In the genomic region with DNA sequence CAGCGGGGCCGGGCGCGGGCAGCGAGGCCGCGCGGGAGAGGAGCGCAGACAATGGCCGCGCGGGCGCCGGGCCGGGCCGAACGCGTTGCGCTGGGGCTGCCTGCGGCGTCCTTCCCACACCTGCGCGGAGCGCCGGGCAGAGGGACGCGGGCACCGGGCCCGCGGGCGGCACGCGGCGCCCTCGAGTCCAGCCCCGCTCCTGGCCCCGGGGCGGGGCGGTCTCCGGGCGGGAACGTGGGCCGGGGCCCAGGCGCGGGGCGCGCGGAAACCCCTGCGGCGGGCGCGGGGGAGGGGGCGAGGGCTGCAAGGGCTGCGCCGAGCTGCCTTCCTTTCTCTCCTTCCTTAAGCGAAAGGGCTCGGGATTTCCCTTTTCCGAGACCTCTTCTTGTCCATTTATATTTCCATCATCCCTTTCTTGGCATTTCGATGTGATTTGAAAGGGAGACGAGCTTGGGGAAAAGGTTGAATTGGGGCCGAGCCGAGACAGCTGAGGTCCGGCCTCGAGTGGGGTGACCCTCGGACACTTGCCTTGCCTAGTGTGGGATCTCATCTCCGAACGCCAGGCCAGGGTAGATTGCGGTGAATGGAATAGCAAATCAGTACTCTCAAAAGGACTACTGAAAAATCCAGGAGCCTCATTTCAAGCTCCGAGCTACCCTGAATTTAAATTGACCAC, we compare ENCODE assay signal across 1 cellular context.
TF ChIP-seq lines count a peak whose summit lies in the region.

No MANE protein-coding gene starts in this region.

TF ChIP-seq in HEK293, 187 proteins besides CTCF, POLR2A, EP300 and RAD21:
- no peak for TF ChIP-seq ZNF768 (tag by site-specific recombination; IDR thresholded peaks at IDR 0.05)
- no peak for TF ChIP-seq ZNF354C (tag by site-specific recombination; IDR thresholded peaks at IDR 0.05; ENCODE audit: borderline replicate concordance, low read depth)
- TF ChIP-seq HOXD13 (CRISPR knock-in tag; IDR thresholded peaks at IDR 0.05; ENCODE audit: borderline replicate concordance): no peak
- TF ChIP-seq ZBTB8A (tag by site-specific recombination; IDR thresholded peaks at IDR 0.05): peak; percentile 34
- TF ChIP-seq ZNF341 (tag by site-specific recombination; IDR thresholded peaks at IDR 0.05; ENCODE audit: low read depth): peak; percentile 29; the same call in 1 of the 2 replicates
- no peak for TF ChIP-seq ZNF621 (tag by site-specific recombination; IDR thresholded peaks at IDR 0.05)
- TF ChIP-seq ZNF660 (tag by site-specific recombination; IDR thresholded peaks at IDR 0.05): 0 out of 2 replicates have a peak, but pooled peaks have one; percentile 38
- TF ChIP-seq ZNF274 (IDR thresholded peaks at IDR 0.05; ENCODE audit: low read length): no peak
- no peak for TF ChIP-seq ZNF274 (tag by site-specific recombination; IDR thresholded peaks at IDR 0.05; ENCODE audit: borderline replicate concordance)
- TF ChIP-seq, protein P1, sequence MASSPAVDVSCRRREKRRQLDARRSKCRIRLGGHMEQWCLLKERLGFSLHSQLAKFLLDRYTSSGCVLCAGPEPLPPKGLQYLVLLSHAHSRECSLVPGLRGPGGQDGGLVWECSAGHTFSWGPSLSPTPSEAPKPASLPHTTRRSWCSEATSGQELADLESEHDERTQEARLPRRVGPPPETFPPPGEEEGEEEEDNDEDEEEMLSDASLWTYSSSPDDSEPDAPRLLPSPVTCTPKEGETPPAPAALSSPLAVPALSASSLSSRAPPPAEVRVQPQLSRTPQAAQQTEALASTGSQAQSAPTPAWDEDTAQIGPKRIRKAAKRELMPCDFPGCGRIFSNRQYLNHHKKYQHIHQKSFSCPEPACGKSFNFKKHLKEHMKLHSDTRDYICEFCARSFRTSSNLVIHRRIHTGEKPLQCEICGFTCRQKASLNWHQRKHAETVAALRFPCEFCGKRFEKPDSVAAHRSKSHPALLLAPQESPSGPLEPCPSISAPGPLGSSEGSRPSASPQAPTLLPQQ (tag by site-specific recombination; IDR thresholded peaks at IDR 0.05): no peak
- TF ChIP-seq ZNF391 (tag by site-specific recombination; IDR thresholded peaks at IDR 0.05; ENCODE audit: borderline replicate concordance, low read depth): no peak
- TF ChIP-seq ZNF202 (tag by site-specific recombination; IDR thresholded peaks at IDR 0.05; ENCODE audit: borderline replicate concordance): no peak
- no peak for TF ChIP-seq ZNF785 (tag by site-specific recombination; IDR thresholded peaks at IDR 0.05)
- TF ChIP-seq ZNF121 (tag by site-specific recombination; IDR thresholded peaks at IDR 0.05): no peak
- TF ChIP-seq, protein P2, sequence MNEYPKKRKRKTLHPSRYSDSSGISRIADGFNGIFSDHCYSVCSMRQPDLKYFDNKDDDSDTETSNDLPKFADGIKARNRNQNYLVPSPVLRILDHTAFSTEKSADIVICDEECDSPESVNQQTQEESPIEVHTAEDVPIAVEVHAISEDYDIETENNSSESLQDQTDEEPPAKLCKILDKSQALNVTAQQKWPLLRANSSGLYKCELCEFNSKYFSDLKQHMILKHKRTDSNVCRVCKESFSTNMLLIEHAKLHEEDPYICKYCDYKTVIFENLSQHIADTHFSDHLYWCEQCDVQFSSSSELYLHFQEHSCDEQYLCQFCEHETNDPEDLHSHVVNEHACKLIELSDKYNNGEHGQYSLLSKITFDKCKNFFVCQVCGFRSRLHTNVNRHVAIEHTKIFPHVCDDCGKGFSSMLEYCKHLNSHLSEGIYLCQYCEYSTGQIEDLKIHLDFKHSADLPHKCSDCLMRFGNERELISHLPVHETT (tag by site-specific recombination; IDR thresholded peaks at IDR 0.05): no peak
- no peak for TF ChIP-seq ZNF529 (tag by site-specific recombination; IDR thresholded peaks at IDR 0.05; ENCODE audit: insufficient replicate concordance)
- peak; percentile 52; the same call in 1 of the 2 replicates for TF ChIP-seq ZNF335 (tag by site-specific recombination; conservative IDR thresholded peaks at IDR 0.05)
- TF ChIP-seq ZXDB (tag by site-specific recombination; IDR thresholded peaks at IDR 0.05): peak; percentile 44
- TF ChIP-seq SP3 (tag by site-specific recombination; IDR thresholded peaks at IDR 0.05): peak; percentile 20; the same call in 1 of the 2 replicates
- TF ChIP-seq ZNF132 (tag by site-specific recombination; IDR thresholded peaks at IDR 0.05; ENCODE audit: borderline replicate concordance): no peak
- TF ChIP-seq ZNF658 (tag by site-specific recombination; IDR thresholded peaks at IDR 0.05): no peak
- no peak for TF ChIP-seq HOXA7 (CRISPR knock-in tag; IDR thresholded peaks at IDR 0.05; ENCODE audit: borderline replicate concordance)
- TF ChIP-seq EGR2 (tag by site-specific recombination; IDR thresholded peaks at IDR 0.05; ENCODE audit: low read depth): no peak
- TF ChIP-seq PRDM1 (tag by site-specific recombination; IDR thresholded peaks at IDR 0.05): peak; percentile 83
- TF ChIP-seq ZNF112 (tag by site-specific recombination; IDR thresholded peaks at IDR 0.05): no peak
- TF ChIP-seq ZNF624 (tag by site-specific recombination; IDR thresholded peaks at IDR 0.05): no peak
- TF ChIP-seq, protein P3, sequence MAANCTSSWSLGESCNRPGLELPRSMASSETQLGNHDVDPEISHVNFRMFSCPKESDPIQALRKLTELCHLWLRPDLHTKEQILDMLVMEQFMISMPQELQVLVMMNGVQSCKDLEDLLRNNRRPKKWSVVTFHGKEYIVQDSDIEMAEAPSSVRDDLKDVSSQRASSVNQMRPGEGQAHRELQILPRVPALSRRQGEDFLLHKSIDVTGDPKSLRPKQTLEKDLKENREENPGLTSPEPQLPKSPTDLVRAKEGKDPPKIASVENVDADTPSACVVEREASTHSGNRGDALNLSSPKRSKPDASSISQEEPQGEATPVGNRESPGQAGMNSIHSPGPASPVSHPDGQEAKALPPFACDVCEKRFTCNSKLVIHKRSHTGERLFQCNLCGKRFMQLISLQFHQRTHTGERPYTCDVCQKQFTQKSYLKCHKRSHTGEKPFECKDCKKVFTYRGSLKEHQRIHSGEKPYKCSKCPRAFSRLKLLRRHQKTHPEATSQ (tag by site-specific recombination; IDR thresholded peaks at IDR 0.05): no peak
- TF ChIP-seq, protein P4, sequence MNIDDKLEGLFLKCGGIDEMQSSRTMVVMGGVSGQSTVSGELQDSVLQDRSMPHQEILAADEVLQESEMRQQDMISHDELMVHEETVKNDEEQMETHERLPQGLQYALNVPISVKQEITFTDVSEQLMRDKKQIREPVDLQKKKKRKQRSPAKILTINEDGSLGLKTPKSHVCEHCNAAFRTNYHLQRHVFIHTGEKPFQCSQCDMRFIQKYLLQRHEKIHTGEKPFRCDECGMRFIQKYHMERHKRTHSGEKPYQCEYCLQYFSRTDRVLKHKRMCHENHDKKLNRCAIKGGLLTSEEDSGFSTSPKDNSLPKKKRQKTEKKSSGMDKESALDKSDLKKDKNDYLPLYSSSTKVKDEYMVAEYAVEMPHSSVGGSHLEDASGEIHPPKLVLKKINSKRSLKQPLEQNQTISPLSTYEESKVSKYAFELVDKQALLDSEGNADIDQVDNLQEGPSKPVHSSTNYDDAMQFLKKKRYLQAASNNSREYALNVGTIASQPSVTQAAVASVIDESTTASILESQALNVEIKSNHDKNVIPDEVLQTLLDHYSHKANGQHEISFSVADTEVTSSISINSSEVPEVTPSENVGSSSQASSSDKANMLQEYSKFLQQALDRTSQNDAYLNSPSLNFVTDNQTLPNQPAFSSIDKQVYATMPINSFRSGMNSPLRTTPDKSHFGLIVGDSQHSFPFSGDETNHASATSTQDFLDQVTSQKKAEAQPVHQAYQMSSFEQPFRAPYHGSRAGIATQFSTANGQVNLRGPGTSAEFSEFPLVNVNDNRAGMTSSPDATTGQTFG (tag by site-specific recombination; IDR thresholded peaks at IDR 0.05; ENCODE audit: borderline replicate concordance): no peak
- TF ChIP-seq ZNF114 (tag by site-specific recombination; IDR thresholded peaks at IDR 0.05): no peak
- TF ChIP-seq ZSCAN23 (tag by site-specific recombination; IDR thresholded peaks at IDR 0.05): no peak
- no peak for TF ChIP-seq MYNN (tag by site-specific recombination; IDR thresholded peaks at IDR 0.05; ENCODE audit: borderline replicate concordance)
- TF ChIP-seq ZNF473 (tag by site-specific recombination; IDR thresholded peaks at IDR 0.05): no peak
- TF ChIP-seq ZBTB17 (tag by site-specific recombination; IDR thresholded peaks at IDR 0.05): peak; percentile 57; the same call in 1 of the 2 replicates
- TF ChIP-seq GLIS2 (tag by site-specific recombination; IDR thresholded peaks at IDR 0.05): peak; percentile 57; the same call in 1 of the 2 replicates
- TF ChIP-seq ZNF843 (tag by site-specific recombination; IDR thresholded peaks at IDR 0.05): no peak
- no peak for TF ChIP-seq ZNF416 (tag by site-specific recombination; IDR thresholded peaks at IDR 0.05)
- TF ChIP-seq ZNF626 (tag by site-specific recombination; IDR thresholded peaks at IDR 0.05): no peak
- TF ChIP-seq ZNF571 (tag by site-specific recombination; IDR thresholded peaks at IDR 0.05): no peak
- TF ChIP-seq, protein P5, sequence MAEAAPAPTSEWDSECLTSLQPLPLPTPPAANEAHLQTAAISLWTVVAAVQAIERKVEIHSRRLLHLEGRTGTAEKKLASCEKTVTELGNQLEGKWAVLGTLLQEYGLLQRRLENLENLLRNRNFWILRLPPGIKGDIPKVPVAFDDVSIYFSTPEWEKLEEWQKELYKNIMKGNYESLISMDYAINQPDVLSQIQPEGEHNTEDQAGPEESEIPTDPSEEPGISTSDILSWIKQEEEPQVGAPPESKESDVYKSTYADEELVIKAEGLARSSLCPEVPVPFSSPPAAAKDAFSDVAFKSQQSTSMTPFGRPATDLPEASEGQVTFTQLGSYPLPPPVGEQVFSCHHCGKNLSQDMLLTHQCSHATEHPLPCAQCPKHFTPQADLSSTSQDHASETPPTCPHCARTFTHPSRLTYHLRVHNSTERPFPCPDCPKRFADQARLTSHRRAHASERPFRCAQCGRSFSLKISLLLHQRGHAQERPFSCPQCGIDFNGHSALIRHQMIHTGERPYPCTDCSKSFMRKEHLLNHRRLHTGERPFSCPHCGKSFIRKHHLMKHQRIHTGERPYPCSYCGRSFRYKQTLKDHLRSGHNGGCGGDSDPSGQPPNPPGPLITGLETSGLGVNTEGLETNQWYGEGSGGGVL (tag by site-specific recombination; IDR thresholded peaks at IDR 0.05): no peak
- TF ChIP-seq ZNF366 (tag by site-specific recombination; conservative IDR thresholded peaks at IDR 0.05): no peak
- no peak for TF ChIP-seq ZNF239 (tag by site-specific recombination; IDR thresholded peaks at IDR 0.05)
- TF ChIP-seq, protein P6, sequence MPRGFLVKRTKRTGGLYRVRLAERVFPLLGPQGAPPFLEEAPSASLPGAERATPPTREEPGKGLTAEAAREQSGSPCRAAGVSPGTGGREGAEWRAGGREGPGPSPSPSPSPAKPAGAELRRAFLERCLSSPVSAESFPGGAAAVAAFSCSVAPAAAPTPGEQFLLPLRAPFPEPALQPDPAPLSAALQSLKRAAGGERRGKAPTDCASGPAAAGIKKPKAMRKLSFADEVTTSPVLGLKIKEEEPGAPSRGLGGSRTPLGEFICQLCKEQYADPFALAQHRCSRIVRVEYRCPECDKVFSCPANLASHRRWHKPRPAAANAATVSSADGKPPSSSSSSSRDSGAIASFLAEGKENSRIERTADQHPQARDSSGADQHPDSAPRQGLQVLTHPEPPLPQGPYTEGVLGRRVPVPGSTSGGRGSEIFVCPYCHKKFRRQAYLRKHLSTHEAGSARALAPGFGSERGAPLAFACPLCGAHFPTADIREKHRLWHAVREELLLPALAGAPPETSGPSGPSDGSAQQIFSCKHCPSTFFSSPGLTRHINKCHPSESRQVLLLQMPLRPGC (tag by site-specific recombination; IDR thresholded peaks at IDR 0.05): no peak
- no peak for TF ChIP-seq ZNF791 (tag by site-specific recombination; IDR thresholded peaks at IDR 0.05)
- TF ChIP-seq ZNF629 (tag by site-specific recombination; IDR thresholded peaks at IDR 0.05): no peak
- no peak for TF ChIP-seq GLIS1 (tag by site-specific recombination; IDR thresholded peaks at IDR 0.05)
